In the genomic region with DNA sequence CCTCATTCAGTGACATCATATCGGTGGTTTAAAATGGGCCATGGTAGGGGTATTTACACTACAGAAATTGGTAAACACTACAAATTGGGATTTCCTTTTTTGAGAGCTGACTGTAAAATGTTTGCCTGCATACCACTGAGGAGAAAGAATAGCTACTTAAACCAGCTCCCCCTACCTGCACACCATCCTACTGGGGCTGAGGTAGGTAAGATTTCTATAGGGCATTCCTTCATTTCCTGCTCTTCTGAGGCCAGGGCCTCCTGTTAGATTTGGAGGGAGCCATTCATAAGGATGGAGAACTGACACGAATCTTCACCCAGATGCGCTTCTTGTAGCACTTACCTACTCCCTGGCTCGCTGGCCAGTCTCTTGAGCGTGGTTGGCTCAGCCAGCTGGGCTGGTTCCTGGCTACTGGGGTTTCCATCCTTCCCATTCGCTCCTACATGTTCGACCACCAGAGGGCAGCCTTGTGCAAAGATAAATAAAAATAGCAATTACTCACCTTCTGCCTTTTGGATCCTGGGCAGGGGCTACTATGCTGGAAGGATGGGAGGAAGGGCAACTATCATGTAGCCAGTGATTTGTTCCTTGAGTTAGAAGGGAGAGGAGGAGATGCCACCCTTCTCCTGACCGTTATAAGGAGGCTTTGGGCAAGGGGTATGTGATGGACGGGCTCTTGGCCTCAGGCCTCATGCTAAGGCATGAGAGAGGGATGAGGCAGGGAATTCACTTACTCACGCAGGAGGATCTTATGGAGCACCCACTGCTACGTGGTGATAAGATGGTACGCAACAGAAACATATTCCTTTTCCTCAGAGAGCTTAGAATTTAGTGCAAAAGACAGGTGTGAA, we compare ENCODE assay signal across 8 cellular contexts. TPM values are rescaled to one million over a fixed set of nuclear protein-coding genes. Genes with fewer than 3 reads are reported as not detected.
DNase-seq lines count a peak whose midpoint lies in the region; ATAC-seq, FAIRE-seq and TF ChIP-seq lines count a peak whose summit lies in the region.

No MANE protein-coding gene starts in this region.

- no peak overlapping the region for H3K4me3 ChIP-seq in heart left ventricle
- H3K4me3 ChIP-seq in psoas muscle = no peak overlapping the region

- no peaks in the 10 kb centered on the region for H3K4me1 Mint-ChIP-seq in activated naive CD8-positive, alpha-beta T cell treated with anti-CD3 and anti-CD28 coated beads, Interleukin-2, amount 50 U/mL, for 24 hours

- H3K36me3 ChIP-seq in heart left ventricle (no peaks in the 10 kb centered on the region), psoas muscle (ENCODE audit: insufficient read depth in 1 of 2, low read depth in 1 of 2) (no peaks in the 10 kb centered on the region)

- H3K27ac Mint-ChIP-seq in activated naive CD8-positive, alpha-beta T cell treated with anti-CD3 and anti-CD28 coated beads, Interleukin-2, amount 50 U/mL, for 24 hours = no peak overlapping the region

- H3K4me1 ChIP-seq in heart left ventricle = peaks cover 3 to 43% (median 38%) of the 10 kb centered on the region in 12 donors
- peaks cover 12% of the 10 kb centered on the region for H3K4me1 ChIP-seq in psoas muscle

- H3K9me3 Mint-ChIP-seq in activated naive CD8-positive, alpha-beta T cell treated with anti-CD3 and anti-CD28 coated beads, Interleukin-2, amount 50 U/mL, for 24 hours = no peaks in the 10 kb centered on the region

- H3K36me3 Mint-ChIP-seq in activated naive CD8-positive, alpha-beta T cell treated with anti-CD3 and anti-CD28 coated beads, Interleukin-2, amount 50 U/mL, for 24 hours (ENCODE audit: low read depth) = no peaks in the 10 kb centered on the region

- no peak overlapping the region for H3K4me3 Mint-ChIP-seq in activated naive CD8-positive, alpha-beta T cell treated with anti-CD3 and anti-CD28 coated beads, Interleukin-2, amount 50 U/mL, for 24 hours

- no peaks in the 10 kb centered on the region for H3K9me3 ChIP-seq in heart left ventricle
- no peaks in the 10 kb centered on the region for H3K9me3 ChIP-seq in psoas muscle

- no peaks in the 10 kb centered on the region for H3K27me3 ChIP-seq in heart left ventricle
- H3K27me3 ChIP-seq in psoas muscle (ENCODE audit: insufficient read depth in 3 of 3, low read length in 2 of 3) = no peaks in the 10 kb centered on the region

- DNase-seq in GM10266 (ENCODE audit: extremely low spot score) (peak; percentile 84), NCI-H146 (lab: John Stamatoyannopoulos, UW) (peak; percentile 84), T follicular helper cell (ENCODE audit: low read depth) (peak; percentile 54), heart left ventricle (peak; percentile 79 to 89 (median 82)), psoas muscle (peak; percentile 82 to 88), urothelium cell line (ENCODE audit: low spot score) (peak; percentile 80)
- peak; percentile 79 for DNase-seq in activated naive CD8-positive, alpha-beta T cell treated with anti-CD3 and anti-CD28 coated beads, Interleukin-2, amount 50 U/mL, for 24 hours

- H3K27ac ChIP-seq in heart left ventricle (peak overlapping the region in 2 of 12 donors; percentile 2 to 90), psoas muscle (no peak overlapping the region)

- intact Hi-C loops in heart left ventricle (cut with DNase I) (loop anchor here (1.0 to 10.0 kb wide), 14 partner anchors 53 to 290 kb away; partner anchors contain the start of genes ATP2B4 (in 7 of the 10), ZBED6 (in 1 of the 10) and ZC3H11A (in 1 of the 10)), psoas muscle (cut with DNase I) (loop anchor here (1.0 to 10.0 kb wide), 5 partner anchors 113 to 270 kb away; partner anchors contain the start of gene ATP2B4 (in 1 of the 2))

- no peaks in the 10 kb centered on the region for H3K27me3 Mint-ChIP-seq in activated naive CD8-positive, alpha-beta T cell treated with anti-CD3 and anti-CD28 coated beads, Interleukin-2, amount 50 U/mL, for 24 hours

- TF ChIP-seq POLR2A in heart left ventricle (IDR thresholded peaks at IDR 0.05) = no peak

- peak; percentile 82 for TF ChIP-seq CTCF in GM10266 (IDR thresholded peaks at IDR 0.05; ENCODE audit: control insufficient read depth, insufficient read depth, low read depth, missing control alignments)
- TF ChIP-seq CTCF in heart left ventricle (IDR thresholded peaks at IDR 0.05) = peak; percentile 81 to 90 (median 86)
- TF ChIP-seq CTCF in psoas muscle (IDR thresholded peaks at IDR 0.05) = peak; percentile 90

- FAIRE-seq in urothelium cell line (lab: Jason Lieb, UNC) = peak; percentile 35

- WGBS in heart left ventricle, 4 donors = 31 to 39% (median 33%) methylated on average over 11 to 12 of the region's 12 CpGs
- WGBS in psoas muscle, 3 donors = 29 to 36% (median 30%) methylated on average over 12 of the region's 12 CpGs

- peak; percentile 60 for ATAC-seq in activated naive CD8-positive, alpha-beta T cell treated with anti-CD3 and anti-CD28 coated beads, Interleukin-2, amount 50 U/mL, for 24 hours
- ATAC-seq in heart left ventricle (peak; percentile 25 to 57 (median 48)), psoas muscle (peak; percentile 82 to 96 (median 92)), GM18873 (IDR thresholded peaks at IDR 0.05; ENCODE audit: low FRiP score, unreplicated experiment) (no peak)

RNA-seq across cellular contexts. Expression of gene OPTC, which starts 10.7 kb away (rescaled TPM):
- total RNA-seq in heart left ventricle = not detected
- polyA plus RNA-seq in heart left ventricle = not detected
- total RNA-seq in psoas muscle = not detected
- polyA plus RNA-seq in psoas muscle = not detected

RNA-seq across cellular contexts. Expression of gene PRELP, which starts 29.0 kb away (rescaled TPM):
- total RNA-seq in heart left ventricle (10 to 100 TPM in 6 of 9 donors, 1 to 10 TPM in 3; 3.6 to 61.9 (median 13.6) TPM), psoas muscle (10 to 100 TPM in 1 of 4 donors, 1 to 10 TPM in 3; 3.0 to 20.6 (median 6.3) TPM)
- polyA plus RNA-seq in heart left ventricle (10 to 100 TPM in 1 of 2 donors, 1 to 10 TPM in 1; 7.8 to 14.6 TPM), psoas muscle (1 to 10 TPM; 5.4 to 7.1 (median 6.6) TPM)
